In genomic region chr4:83484500-83485431, GRCh38 we compare ENCODE assay signal across 8 cellular contexts. TPM values are rescaled to one million over a fixed set of nuclear protein-coding genes. Genes with fewer than 3 reads are reported as not detected.
A peak's percentile ranks its signal among the peaks of the same experiment; 100 is the strongest.
DNase-seq lines count a peak whose midpoint lies in the region; ATAC-seq and TF ChIP-seq lines count a peak whose summit lies in the region.

ABRAXAS1 (minus strand) TSS chr4:83485100; CDS start chr4:83485072, 28 bp downstream.

- H3K4me3 ChIP-seq in ovary (peak within 1 kb of the TSS; percentile 74), thymus (ENCODE audit: low read length) (peak within 1 kb of the TSS; percentile 84)

- peak within 1 kb of the TSS; percentile 99 for H3K4me3 Mint-ChIP-seq in activated naive CD8-positive, alpha-beta T cell treated with anti-CD3 and anti-CD28 coated beads for 36 hours

- DNase-seq in NCI-H1105 (lab: John Stamatoyannopoulos, UW), result peak; percentile 86
- peak; percentile 89 for DNase-seq in SKM-1 (lab: John Stamatoyannopoulos, UW; ENCODE audit: unreplicated experiment)
- DNase-seq in activated naive CD8-positive, alpha-beta T cell treated with anti-CD3 and anti-CD28 coated beads for 36 hours, result peak; percentile 96
- peak; percentile 83 to 98 (median 95) for DNase-seq in head of caudate nucleus
- DNase-seq in ovary, result peak; percentile 94 to 96 (median 95)

- intact Hi-C loops in head of caudate nucleus (cut with DNase I), result loop anchor here (2.0 to 5.0 kb wide), 2 partner anchors 26 to 153 kb away; no protein-coding TSS in a partner anchor
- intact Hi-C loops in ovary (cut with DNase I), result loop anchor here in 1 of 4 donors (10.0 kb wide), 1 partner anchor 50 kb away; the partner anchor contains the start of gene GPAT3

- no peak for TF ChIP-seq CTCF in ovary (IDR thresholded peaks at IDR 0.05)

- H3K27ac ChIP-seq in ovary (peak within 1 kb of the TSS; percentile 56 to 92), thymus (ENCODE audit: low read depth) (peak within 1 kb of the TSS; percentile 92)

- peaks cover 7% of the 10 kb centered on the region for H3K36me3 Mint-ChIP-seq in activated naive CD8-positive, alpha-beta T cell treated with anti-CD3 and anti-CD28 coated beads for 36 hours

- no peaks in the 10 kb centered on the region for H3K9me3 Mint-ChIP-seq in activated naive CD8-positive, alpha-beta T cell treated with anti-CD3 and anti-CD28 coated beads for 36 hours

- TF ChIP-seq EP300 in ovary (IDR thresholded peaks at IDR 0.05), result no peak

- H3K4me1 Mint-ChIP-seq in activated naive CD8-positive, alpha-beta T cell treated with anti-CD3 and anti-CD28 coated beads for 36 hours, result peaks cover 17% of the 10 kb centered on the region

- peak; percentile 96 for ATAC-seq in HG02642 (IDR thresholded peaks at IDR 0.05; ENCODE audit: poor library complexity, unreplicated experiment)

- peak; percentile 83 for TF ChIP-seq POLR2A in GM10847 (IDR thresholded peaks at IDR 0.05; ENCODE audit: extremely low read depth, insufficient read length)
- TF ChIP-seq POLR2A in ovary (IDR thresholded peaks at IDR 0.05), result peak; percentile 87

- H3K27me3 Mint-ChIP-seq in activated naive CD8-positive, alpha-beta T cell treated with anti-CD3 and anti-CD28 coated beads for 36 hours, result no peaks in the 10 kb centered on the region

- peak within 1 kb of the TSS; percentile 96 for H3K27ac Mint-ChIP-seq in activated naive CD8-positive, alpha-beta T cell treated with anti-CD3 and anti-CD28 coated beads for 36 hours

- H3K36me3 ChIP-seq in ovary, result no peaks in the 10 kb centered on the region
- no peaks in the 10 kb centered on the region for H3K36me3 ChIP-seq in thymus (ENCODE audit: control insufficient read depth, insufficient read depth)

- WGBS in ovary, 3 donors, result 0 to 1% (median 0%) methylated on average over 89 to 93 of the region's 93 CpGs
- under 1% methylated on average over 93 of the region's 93 CpGs for WGBS in thymus

- H3K4me1 ChIP-seq in ovary (ENCODE audit: insufficient read depth) (peaks cover 2% of the 10 kb centered on the region), thymus (ENCODE audit: control insufficient read depth, insufficient read depth, low read length) (peaks cover 8% of the 10 kb centered on the region)

- H3K27me3 ChIP-seq in ovary (no peaks in the 10 kb centered on the region), thymus (ENCODE audit: control insufficient read depth, insufficient read depth) (no peaks in the 10 kb centered on the region)

- H3K9me3 ChIP-seq in ovary (no peaks in the 10 kb centered on the region), thymus (ENCODE audit: control insufficient read depth) (no peaks in the 10 kb centered on the region)

RNA-seq across cellular contexts. Expression of gene ABRAXAS1, which starts in this region (rescaled TPM):
- total RNA-seq in activated naive CD8-positive, alpha-beta T cell treated with anti-CD3 and anti-CD28 coated beads for 36 hours, result 10 to 100 TPM; 18.5 TPM
- total RNA-seq in ovary, result 10 to 100 TPM; 14.5 to 43.1 (median 33.8) TPM
- polyA plus RNA-seq in ovary (10 to 100 TPM; 23.5 to 25.7 TPM), thymus (17.7 TPM)

Comparison
In these comparisons a context has a peak if more than half of its experiments do, and no peak if none do; other contexts are left out.
1. Peak in every context shown above with its lines: DNase-seq, ATAC-seq, H3K4me3 ChIP-seq and H3K27ac ChIP-seq.